Comparison of ENCODE assay signal across 16 cellular contexts in genomic region chr7:149468208-149468607, GRCh38. TPM values are rescaled to one million over a fixed set of nuclear protein-coding genes. Genes with fewer than 3 reads are reported as not detected.
DNase-seq lines count a peak whose midpoint lies in the region; ATAC-seq and TF ChIP-seq lines count a peak whose summit lies in the region.
"Had no signal": no experiment of that assay in that cellular context is flagged by ENCODE, and none has a peak within 500 bp of the region (broad histone marks: within the 10 kb centered on the region; RNA-seq: fewer than 3 reads in every experiment).

No MANE protein-coding gene starts in this region.

- in situ Hi-C loops in astrocyte of the spinal cord (cut with HindIII; ENCODE audit: low sequenced_read_pairs): no loop called here

- no peak overlapping the region for H3K4me3 ChIP-seq in astrocyte of the spinal cord (ENCODE audit: low read depth, low read length)
- H3K4me3 ChIP-seq: adrenal gland, left ventricle myocardium inferior, right lobe of liver, upper lobe of left lung had no signal

- no peak for TF ChIP-seq CTCF in astrocyte of the spinal cord (IDR thresholded peaks at IDR 0.05; ENCODE audit: low read depth, low read length)

- DNase-seq in DMS53 (lab: John Stamatoyannopoulos, UW) (peak; percentile 23), DMS53 treated with DMSO at 0.1 percent for 48 hours (lab: John Stamatoyannopoulos, UW; ENCODE audit: unreplicated experiment) (no peak), NAMALWA (ENCODE audit: low spot score) (peak; percentile 24), astrocyte of the spinal cord (ENCODE audit: low read depth, low spot score) (peak; percentile 12), non-pigmented ciliary epithelial cell (ENCODE audit: low read depth) (peak; percentile 5), NCI-H1105 treated with DMSO at 0.1 percent for 48 hours (lab: John Stamatoyannopoulos, UW) (no peak), Right ventricle myocardium superior (no peak)
- DNase-seq in stimulated activated CD4-positive, alpha-beta T cell treated with anti-CD3 and anti-CD28 coated beads, Interleukin-15, amount 100 ng/mL, for 24 hours: no peak
- DNase-seq: 8988T; adrenal gland; DMS79; left ventricle myocardium inferior; NCI-H1092 treated with DMSO at 0.1 percent for 48 hours; right lobe of liver; stimulated activated naive CD8-positive, alpha-beta T cell treated with anti-CD3 and anti-CD28 coated beads, Interleukin-15, amount 100 ng/mL, for 72 hours; upper lobe of left lung had no signal

- intact Hi-C loops in Right ventricle myocardium superior (cut with DNase I): no loop called here

- no peak for ATAC-seq in Right ventricle myocardium superior (ENCODE audit: poor library complexity)
- ATAC-seq: stimulated activated naive CD8-positive, alpha-beta T cell treated with anti-CD3 and anti-CD28 coated beads, Interleukin-15, amount 100 ng/mL, for 72 hours had no signal

RNA-seq across cellular contexts. Expression of gene ZNF777, which starts 7.3 kb away (rescaled TPM):
- total RNA-seq in Right ventricle myocardium superior: 6.6 TPM

RNA-seq across cellular contexts. Expression of gene ZNF746, which starts 29.4 kb away (rescaled TPM):
- total RNA-seq in Right ventricle myocardium superior: 6.7 TPM

Comparison
In these comparisons a context has a peak if more than half of its experiments do, and no peak if none do; other contexts are left out.
1. DNase-seq: peak in DMS53 (single experiment), NAMALWA (single experiment), astrocyte of the spinal cord (single experiment) and non-pigmented ciliary epithelial cell (single experiment); none in DMS53 treated with DMSO at 0.1 percent for 48 hours (single experiment), NCI-H1105 treated with DMSO at 0.1 percent for 48 hours (single experiment), stimulated activated CD4-positive, alpha-beta T cell treated with anti-CD3 and anti-CD28 coated beads, Interleukin-15, amount 100 ng/mL, for 24 hours (single experiment) and Right ventricle myocardium superior (single experiment).